In the genomic region with DNA sequence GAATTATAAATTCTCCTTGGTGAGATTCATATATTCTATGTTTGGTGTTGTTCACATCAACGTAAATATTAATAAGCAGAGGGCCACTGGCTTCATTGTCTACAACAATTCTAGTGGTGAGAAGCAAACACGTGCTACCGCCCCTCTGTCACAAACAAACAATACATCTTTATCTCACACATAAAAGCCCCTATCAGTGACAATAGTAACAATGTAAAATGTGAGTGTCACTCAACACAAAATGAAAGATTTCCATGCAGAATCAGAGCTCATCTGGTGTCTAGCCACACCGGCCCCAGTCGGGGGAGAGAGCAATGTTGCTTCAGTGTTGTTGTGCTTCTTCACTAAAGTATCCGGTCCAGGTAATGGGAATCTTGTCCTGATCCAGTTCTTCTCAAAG, we compare ENCODE assay signal across 15 cellular contexts.
DNase-seq lines count a peak whose midpoint lies in the region; ATAC-seq and TF ChIP-seq lines count a peak whose summit lies in the region.
"Had no signal": no experiment of that assay in that cellular context is flagged by ENCODE, and none has a peak within 500 bp of the region (broad histone marks: within the 10 kb centered on the region; RNA-seq: fewer than 3 reads in every experiment).

No MANE protein-coding gene starts in this region.

- H3K27me3 ChIP-seq in adrenal gland: no peaks in the 10 kb centered on the region
- no peaks in the 10 kb centered on the region for H3K27me3 ChIP-seq in left ventricle myocardium inferior (ENCODE audit: low read depth)
- H3K27me3 ChIP-seq: BLaER1 had no signal

- H3K4me3 ChIP-seq in adrenal gland (no peak overlapping the region), left ventricle myocardium inferior (no peak overlapping the region)
- H3K4me3 ChIP-seq: BLaER1, HAP-1 had no signal

- H3K27ac ChIP-seq in adrenal gland: no peak overlapping the region
- H3K27ac ChIP-seq in left ventricle myocardium inferior (replicated peaks): no peak overlapping the region
- H3K27ac ChIP-seq: 22Rv1, BLaER1 had no signal

- WGBS in adrenal gland, 4 donors: 83 to 87% (median 85%) methylated on average over 6 of the region's 6 CpGs

- peak; percentile 40 for DNase-seq in NCI-H748 (lab: John Stamatoyannopoulos, UW; ENCODE audit: unreplicated experiment)
- no peak for DNase-seq in NCI-H748 treated with DMSO at 0.1 percent for 48 hours (lab: John Stamatoyannopoulos, UW)
- peak; percentile 2 to 12 for DNase-seq in hippocampal formation (lab: John Stamatoyannopoulos, UW)
- peak; percentile 49 for DNase-seq in pons (ENCODE audit: low spot score)
- DNase-seq in adrenal gland: no peak
- no peak for DNase-seq in left ventricle myocardium inferior
- DNase-seq in activated CD8-positive, alpha-beta memory T cell treated with anti-CD3 and anti-CD28 coated beads for 24 hours: no peak
- DNase-seq: CD4-positive, CD25-positive, alpha-beta regulatory T cell; DMS53; GF-D8; HFFc6 had no signal

- TF ChIP-seq CTCF in adrenal gland (IDR thresholded peaks at IDR 0.05) (no peak), left ventricle myocardium inferior (IDR thresholded peaks at IDR 0.05; ENCODE audit: borderline replicate concordance) (no peak)

- no peaks in the 10 kb centered on the region for H3K36me3 ChIP-seq in adrenal gland (replicated peaks in 1 of 2)
- no peaks in the 10 kb centered on the region for H3K36me3 ChIP-seq in left ventricle myocardium inferior
- H3K36me3 ChIP-seq: BLaER1, HAP-1 had no signal

- H3K9me3 ChIP-seq in adrenal gland (replicated peaks in 1 of 3): no peaks in the 10 kb centered on the region
- peaks cover 3% of the 10 kb centered on the region for H3K9me3 ChIP-seq in left ventricle myocardium inferior (replicated peaks)
- H3K9me3 ChIP-seq: BLaER1, HAP-1 had no signal

- TF ChIP-seq POLR2A in adrenal gland (IDR thresholded peaks at IDR 0.05): no peak

- H3K4me1 ChIP-seq in adrenal gland (replicated peaks in 1 of 2) (no peaks in the 10 kb centered on the region), left ventricle myocardium inferior (no peaks in the 10 kb centered on the region)
- H3K4me1 ChIP-seq: BLaER1, HAP-1 had no signal

- ATAC-seq in GM21717 (IDR thresholded peaks at IDR 0.05; ENCODE audit: unreplicated experiment): no peak

- intact Hi-C loops in adrenal gland (cut with DNase I): no loop called here
- intact Hi-C loops in left ventricle myocardium inferior (cut with micrococcal nuclease): no loop called here

Comparison
In these comparisons a context has a peak if more than half of its experiments do, and no peak if none do; other contexts are left out.
1. DNase-seq: peak in NCI-H748 (single experiment), hippocampal formation (2 of 2) and pons (single experiment); none in NCI-H748 treated with DMSO at 0.1 percent for 48 hours (single experiment), adrenal gland (0 of 7), left ventricle myocardium inferior (single experiment) and activated CD8-positive, alpha-beta memory T cell treated with anti-CD3 and anti-CD28 coated beads for 24 hours (single experiment).